ENCODE assay signal across 1 cellular context in the genomic region with DNA sequence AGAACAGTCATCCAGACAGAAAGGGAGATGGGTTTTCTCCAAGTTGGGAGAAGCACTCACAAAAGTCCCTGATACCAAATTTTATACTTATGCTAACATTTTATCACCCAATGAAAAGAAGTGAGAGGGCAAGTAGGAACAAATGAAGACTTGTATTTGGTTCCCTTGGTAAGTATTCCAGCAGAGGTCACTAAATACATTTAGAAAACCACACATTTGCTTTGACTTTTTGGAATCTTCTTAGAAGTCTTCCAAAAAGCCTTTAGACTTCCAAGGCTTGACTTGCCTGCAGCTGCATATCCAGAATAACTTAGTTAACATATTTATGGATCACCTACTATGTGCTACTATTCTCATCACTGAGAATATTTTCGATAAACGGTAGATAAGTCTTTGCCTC.
TF ChIP-seq lines count a peak whose summit lies in the region.

No MANE protein-coding gene starts in this region.

TF ChIP-seq in endothelial cell of umbilical vein, 7 proteins besides CTCF, POLR2A, EP300 and RAD21 (continued from another document):
- TF ChIP-seq, protein P1, sequence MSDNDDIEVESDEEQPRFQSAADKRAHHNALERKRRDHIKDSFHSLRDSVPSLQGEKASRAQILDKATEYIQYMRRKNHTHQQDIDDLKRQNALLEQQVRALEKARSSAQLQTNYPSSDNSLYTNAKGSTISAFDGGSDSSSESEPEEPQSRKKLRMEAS (IDR thresholded peaks at IDR 0.05; ENCODE audit: insufficient read depth, insufficient read length): no peak
